Comparison of ENCODE assay signal across 1 cellular context in the genomic region with DNA sequence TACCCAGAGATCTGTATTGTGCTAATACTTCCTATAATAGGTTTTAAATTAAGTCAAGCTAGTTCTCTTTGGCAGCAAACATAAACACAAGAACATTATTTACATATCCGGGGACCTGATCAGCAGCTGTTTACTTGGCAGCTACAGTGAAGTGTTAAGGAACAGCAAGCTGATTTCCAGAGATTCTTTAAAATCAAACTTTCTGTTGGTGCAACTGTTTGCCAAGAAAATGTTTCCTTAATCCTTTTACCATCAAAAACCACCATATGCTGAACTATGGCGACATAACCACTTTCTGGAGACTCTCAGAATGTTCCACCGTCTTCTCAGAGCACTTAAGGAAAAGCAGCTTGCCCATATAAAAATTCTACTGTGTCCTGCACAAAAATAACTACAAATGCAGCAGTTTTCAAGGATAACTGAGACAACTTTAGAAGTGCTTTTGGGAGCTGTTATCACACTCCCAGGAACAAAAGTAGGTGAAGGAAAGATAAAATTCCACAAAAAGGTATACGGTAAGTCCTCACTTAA.
TF ChIP-seq lines count a peak whose summit lies in the region.

No MANE protein-coding gene starts in this region.

TF ChIP-seq in GM23338, 12 proteins besides CTCF, POLR2A, EP300 and RAD21 (continued from another document):
- TF ChIP-seq JUNB (IDR thresholded peaks at IDR 0.05; ENCODE audit: unreplicated experiment), result no peak
- TF ChIP-seq, protein P1, sequence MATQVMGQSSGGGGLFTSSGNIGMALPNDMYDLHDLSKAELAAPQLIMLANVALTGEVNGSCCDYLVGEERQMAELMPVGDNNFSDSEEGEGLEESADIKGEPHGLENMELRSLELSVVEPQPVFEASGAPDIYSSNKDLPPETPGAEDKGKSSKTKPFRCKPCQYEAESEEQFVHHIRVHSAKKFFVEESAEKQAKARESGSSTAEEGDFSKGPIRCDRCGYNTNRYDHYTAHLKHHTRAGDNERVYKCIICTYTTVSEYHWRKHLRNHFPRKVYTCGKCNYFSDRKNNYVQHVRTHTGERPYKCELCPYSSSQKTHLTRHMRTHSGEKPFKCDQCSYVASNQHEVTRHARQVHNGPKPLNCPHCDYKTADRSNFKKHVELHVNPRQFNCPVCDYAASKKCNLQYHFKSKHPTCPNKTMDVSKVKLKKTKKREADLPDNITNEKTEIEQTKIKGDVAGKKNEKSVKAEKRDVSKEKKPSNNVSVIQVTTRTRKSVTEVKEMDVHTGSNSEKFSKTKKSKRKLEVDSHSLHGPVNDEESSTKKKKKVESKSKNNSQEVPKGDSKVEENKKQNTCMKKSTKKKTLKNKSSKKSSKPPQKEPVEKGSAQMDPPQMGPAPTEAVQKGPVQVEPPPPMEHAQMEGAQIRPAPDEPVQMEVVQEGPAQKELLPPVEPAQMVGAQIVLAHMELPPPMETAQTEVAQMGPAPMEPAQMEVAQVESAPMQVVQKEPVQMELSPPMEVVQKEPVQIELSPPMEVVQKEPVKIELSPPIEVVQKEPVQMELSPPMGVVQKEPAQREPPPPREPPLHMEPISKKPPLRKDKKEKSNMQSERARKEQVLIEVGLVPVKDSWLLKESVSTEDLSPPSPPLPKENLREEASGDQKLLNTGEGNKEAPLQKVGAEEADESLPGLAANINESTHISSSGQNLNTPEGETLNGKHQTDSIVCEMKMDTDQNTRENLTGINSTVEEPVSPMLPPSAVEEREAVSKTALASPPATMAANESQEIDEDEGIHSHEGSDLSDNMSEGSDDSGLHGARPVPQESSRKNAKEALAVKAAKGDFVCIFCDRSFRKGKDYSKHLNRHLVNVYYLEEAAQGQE (IDR thresholded peaks at IDR 0.05; ENCODE audit: unreplicated experiment), result no peak
